16 cellular contexts compared by ENCODE assay signal in the genomic region with DNA sequence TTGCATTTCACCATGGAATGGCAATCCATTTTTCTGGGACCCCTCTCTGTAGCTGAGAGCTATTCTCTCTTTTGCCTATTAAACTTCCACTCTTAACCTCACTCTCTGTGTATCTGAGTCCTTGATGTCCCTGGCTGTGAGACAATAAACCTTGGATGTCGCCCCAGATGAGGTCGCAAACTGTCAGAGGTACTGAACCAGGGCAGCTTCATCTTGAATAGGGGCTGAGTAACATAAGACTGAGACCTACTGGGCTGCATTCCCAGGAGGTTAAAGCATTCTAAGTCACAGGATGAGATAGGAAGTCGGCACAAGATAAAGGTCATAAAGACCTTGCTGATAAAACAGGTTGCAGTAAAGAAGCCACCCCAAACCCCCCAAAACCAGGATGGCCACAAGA.
A peak's percentile ranks its signal among the peaks of the same experiment; 100 is the strongest.
DNase-seq lines count a peak whose midpoint lies in the region; ATAC-seq and TF ChIP-seq lines count a peak whose summit lies in the region.
"Had no signal": no experiment of that assay in that cellular context is flagged by ENCODE, and none has a peak within 500 bp of the region (broad histone marks: within the 10 kb centered on the region; RNA-seq: fewer than 3 reads in every experiment).

No MANE protein-coding gene starts in this region.

- no peak for TF ChIP-seq CTCF in fibroblast of villous mesenchyme (IDR thresholded peaks at IDR 0.05; ENCODE audit: insufficient read depth, low read depth, low read length)

- no peaks in the 10 kb centered on the region for H3K4me1 Mint-ChIP-seq in activated T-cell treated with anti-CD3 and anti-CD28 coated beads, Interleukin-2, amount 50 U/mL, for 72 hours (ENCODE audit: low read depth)
- H3K4me1 Mint-ChIP-seq in activated T-cell treated with anti-CD3 and anti-CD28 coated beads, Interleukin-2, amount 50 U/mL, for 24 hours (ENCODE audit: low read depth) = peaks cover 26% of the 10 kb centered on the region

- in situ Hi-C loops in G401 (cut with HindIII; ENCODE audit: low sequenced_read_pairs) = no loop called here

- no peak overlapping the region for H3K4me3 Mint-ChIP-seq in activated T-cell treated with anti-CD3 and anti-CD28 coated beads, Interleukin-2, amount 50 U/mL, for 72 hours
- no peak overlapping the region for H3K4me3 Mint-ChIP-seq in activated T-cell treated with anti-CD3 and anti-CD28 coated beads, Interleukin-2, amount 50 U/mL, for 24 hours
- H3K4me3 Mint-ChIP-seq: activated naive CD8-positive, alpha-beta T cell treated with anti-CD3 and anti-CD28 coated beads, Interleukin-2, amount 50 U/mL, for 24 hours; activated T-cell treated with anti-CD3 and anti-CD28 coated beads, Interleukin-2, amount 50 U/mL, for 4 hours had no signal

- H3K27me3 Mint-ChIP-seq in activated T-cell treated with anti-CD3 and anti-CD28 coated beads, Interleukin-2, amount 50 U/mL, for 72 hours (ENCODE audit: low read depth) = no peaks in the 10 kb centered on the region
- H3K27me3 Mint-ChIP-seq in activated T-cell treated with anti-CD3 and anti-CD28 coated beads, Interleukin-2, amount 50 U/mL, for 24 hours = no peaks in the 10 kb centered on the region
- H3K27me3 Mint-ChIP-seq: activated naive CD8-positive, alpha-beta T cell treated with anti-CD3 and anti-CD28 coated beads, Interleukin-2, amount 50 U/mL, for 24 hours had no signal

- no peak overlapping the region for H3K4me3 ChIP-seq in fibroblast of villous mesenchyme (ENCODE audit: low read depth, low read length)
- H3K4me3 ChIP-seq: SJCRH30, skin epidermis had no signal

- peaks cover 5 to 15% of the 10 kb centered on the region in 2 donors for H3K36me3 Mint-ChIP-seq in activated T-cell treated with anti-CD3 and anti-CD28 coated beads, Interleukin-2, amount 50 U/mL, for 72 hours (ENCODE audit: insufficient read depth in 2 of 2)
- H3K36me3 Mint-ChIP-seq in activated T-cell treated with anti-CD3 and anti-CD28 coated beads, Interleukin-2, amount 50 U/mL, for 24 hours (ENCODE audit: low read depth) = peaks cover 47% of the 10 kb centered on the region

- H3K9me3 Mint-ChIP-seq in activated T-cell treated with anti-CD3 and anti-CD28 coated beads, Interleukin-2, amount 50 U/mL, for 72 hours = no peaks in the 10 kb centered on the region
- H3K9me3 Mint-ChIP-seq in activated T-cell treated with anti-CD3 and anti-CD28 coated beads, Interleukin-2, amount 50 U/mL, for 24 hours = no peaks in the 10 kb centered on the region
- H3K9me3 Mint-ChIP-seq: activated naive CD8-positive, alpha-beta T cell treated with anti-CD3 and anti-CD28 coated beads, Interleukin-2, amount 50 U/mL, for 24 hours; activated T-cell treated with anti-CD3 and anti-CD28 coated beads, Interleukin-2, amount 50 U/mL, for 4 hours had no signal

- DNase-seq in G401 (ENCODE audit: low spot score) (peak; percentile 40), NCI-H69 (lab: John Stamatoyannopoulos, UW) (peak; percentile 65), fibroblast of villous mesenchyme (ENCODE audit: low read depth) (peak; percentile 21), lung microvascular endothelial cell (ENCODE audit: low read depth in 2 of 2) (peak; percentile 11 to 19)
- no peak for DNase-seq in activated T-cell treated with anti-CD3 and anti-CD28 coated beads, Interleukin-2, amount 50 U/mL, for 72 hours
- no peak for DNase-seq in activated T-cell treated with anti-CD3 and anti-CD28 coated beads, Interleukin-2, amount 50 U/mL, for 24 hours
- DNase-seq: activated naive CD8-positive, alpha-beta T cell treated with anti-CD3 and anti-CD28 coated beads, Interleukin-2, amount 50 U/mL, for 24 hours; activated T-cell treated with anti-CD3 and anti-CD28 coated beads, Interleukin-2, amount 50 U/mL, for 4 hours; cortex of kidney; erythroblast; MV-4-11; SJCRH30; stimulated activated naive CD4-positive, alpha-beta T cell had no signal

- H3K27ac Mint-ChIP-seq in activated T-cell treated with anti-CD3 and anti-CD28 coated beads, Interleukin-2, amount 50 U/mL, for 72 hours = no peak overlapping the region
- no peak overlapping the region for H3K27ac Mint-ChIP-seq in activated T-cell treated with anti-CD3 and anti-CD28 coated beads, Interleukin-2, amount 50 U/mL, for 24 hours
- H3K27ac Mint-ChIP-seq: activated naive CD8-positive, alpha-beta T cell treated with anti-CD3 and anti-CD28 coated beads, Interleukin-2, amount 50 U/mL, for 24 hours had no signal

- ATAC-seq in activated T-cell treated with anti-CD3 and anti-CD28 coated beads, Interleukin-2, amount 50 U/mL, for 72 hours (replicated peaks in 1 of 2) = no peak
- ATAC-seq in HG02610 (IDR thresholded peaks at IDR 0.05; ENCODE audit: unreplicated experiment) (no peak), GM21447 (IDR thresholded peaks at IDR 0.05; ENCODE audit: unreplicated experiment) (no peak)
- ATAC-seq: activated naive CD8-positive, alpha-beta T cell treated with anti-CD3 and anti-CD28 coated beads, Interleukin-2, amount 50 U/mL, for 24 hours; activated T-cell treated with anti-CD3 and anti-CD28 coated beads, Interleukin-2, amount 50 U/mL, for 4 hours had no signal

Comparison
In these comparisons a context has a peak if more than half of its experiments do, and no peak if none do; other contexts are left out.
1. DNase-seq: peak in G401 (single experiment), NCI-H69 (single experiment), fibroblast of villous mesenchyme (single experiment) and lung microvascular endothelial cell (2 of 2); none in activated T-cell treated with anti-CD3 and anti-CD28 coated beads, Interleukin-2, amount 50 U/mL, for 72 hours (0 of 2) and activated T-cell treated with anti-CD3 and anti-CD28 coated beads, Interleukin-2, amount 50 U/mL, for 24 hours (single experiment).